8 cellular contexts compared by ENCODE assay signal in genomic region chr20:47610945-47611250, GRCh38.
DNase-seq lines count a peak whose midpoint lies in the region; ATAC-seq and TF ChIP-seq lines count a peak whose summit lies in the region.
"Had no signal": no experiment of that assay in that cellular context is flagged by ENCODE, and none has a peak within 500 bp of the region (broad histone marks: within the 10 kb centered on the region; RNA-seq: fewer than 3 reads in every experiment).

No MANE protein-coding gene starts in this region.

- H3K27ac Mint-ChIP-seq in CD4-positive, alpha-beta T cell, result peak overlapping the region; percentile 81
- H3K27ac Mint-ChIP-seq in activated naive CD4-positive, alpha-beta T cell treated with anti-CD3 and anti-CD28 coated beads, Interleukin-2, amount 50 U/mL, for 72 hours, result peak overlapping the region; percentile 98 to 100

- POLR2A ChIA-PET in CD4-positive, alpha-beta T cell (lab: Charles Lee), result interaction anchor here (1.0 to 1.8 kb wide), 2 partner anchors 10 to 118 kb away, joined by 3 to 8 read pairs; no protein-coding TSS in a partner anchor

- no peaks in the 10 kb centered on the region for H3K36me3 ChIP-seq in mesodermal cell (ENCODE audit: control insufficient read depth, insufficient read depth, low read length)

- CTCF ChIA-PET in CD4-positive, alpha-beta T cell (lab: Charles Lee), result interaction anchor here (1.1 to 4.2 kb wide), 5 partner anchors 10 to 227 kb away, joined by 3 to 22 read pairs (median 3); no protein-coding TSS in a partner anchor

- TF ChIP-seq CTCF in CD4-positive, alpha-beta T cell (IDR thresholded peaks at IDR 0.05), result no peak

- peak overlapping the region; percentile 65 for H3K27ac ChIP-seq in CD4-positive, alpha-beta T cell (ENCODE audit: low read depth, low read length)
- peak overlapping the region; percentile 84 for H3K27ac ChIP-seq in mesodermal cell (ENCODE audit: low read depth, low read length, severe bottlenecking)

- H3K27me3 Mint-ChIP-seq in CD4-positive, alpha-beta T cell, result no peaks in the 10 kb centered on the region

- H3K9me3 ChIP-seq in CD4-positive, alpha-beta T cell (ENCODE audit: control insufficient read depth, low read length), result no peaks in the 10 kb centered on the region
- H3K9me3 ChIP-seq in mesodermal cell (ENCODE audit: control insufficient read depth, low read length), result no peaks in the 10 kb centered on the region

- no peak for DNase-seq in CD4-positive, alpha-beta T cell
- no peak for DNase-seq in activated naive CD4-positive, alpha-beta T cell treated with anti-CD3 and anti-CD28 coated beads, Interleukin-2, amount 50 U/mL, for 72 hours (ENCODE audit: low spot score in 2 of 2)
- DNase-seq in cerebellum (ENCODE audit: low spot score) (no peak), NCI-H524 (lab: John Stamatoyannopoulos, UW) (no peak)
- DNase-seq: Right ventricle myocardium superior had no signal

- H3K4me3 ChIP-seq in mesodermal cell (ENCODE audit: extremely low read depth, insufficient read depth, low read length, poor library complexity, severe bottlenecking), result no peak overlapping the region

- H3K4me1 Mint-ChIP-seq in CD4-positive, alpha-beta T cell (ENCODE audit: low read depth), result peaks cover 67% of the 10 kb centered on the region

- H3K4me1 ChIP-seq in mesodermal cell (ENCODE audit: control insufficient read depth, insufficient read depth, low read length, poor library complexity, severe bottlenecking), result peaks cover 21% of the 10 kb centered on the region

- intact Hi-C loops in CD4-positive, alpha-beta T cell (cut with DNase I, micrococcal nuclease), result no loop called here

- peaks cover 16% of the 10 kb centered on the region for H3K36me3 Mint-ChIP-seq in CD4-positive, alpha-beta T cell (ENCODE audit: low read depth)
- H3K36me3 Mint-ChIP-seq in activated naive CD4-positive, alpha-beta T cell treated with anti-CD3 and anti-CD28 coated beads, Interleukin-2, amount 50 U/mL, for 72 hours, result peaks cover 4 to 43% of the 10 kb centered on the region in 2 donors

- no peaks in the 10 kb centered on the region for H3K27me3 ChIP-seq in CD4-positive, alpha-beta T cell (ENCODE audit: control insufficient read depth, insufficient read depth, low read length)

- no peak overlapping the region for H3K4me3 Mint-ChIP-seq in CD4-positive, alpha-beta T cell

- no peaks in the 10 kb centered on the region for H3K9me3 Mint-ChIP-seq in CD4-positive, alpha-beta T cell
- peaks cover 0 to 10% of the 10 kb centered on the region in 2 donors for H3K9me3 Mint-ChIP-seq in activated naive CD4-positive, alpha-beta T cell treated with anti-CD3 and anti-CD28 coated beads, Interleukin-2, amount 50 U/mL, for 72 hours

- peak; percentile 58 for ATAC-seq in CD4-positive, alpha-beta T cell (ENCODE audit: poor library complexity)
- ATAC-seq in HG03097 (IDR thresholded peaks at IDR 0.05; ENCODE audit: low FRiP score, unreplicated experiment), result peak; percentile 5
- ATAC-seq in activated naive CD4-positive, alpha-beta T cell treated with anti-CD3 and anti-CD28 coated beads, Interleukin-2, amount 50 U/mL, for 72 hours, result peak; percentile 43 to 53
- ATAC-seq in HG02852 (IDR thresholded peaks at IDR 0.05; ENCODE audit: unreplicated experiment), result no peak
